24 cellular contexts compared by ENCODE assay signal in genomic region chr2:209875270-209875669, GRCh38.
"Had no signal": no experiment of that assay in that cellular context is flagged by ENCODE, and none has a peak within 500 bp of the region (broad histone marks: within the 10 kb centered on the region; RNA-seq: fewer than 3 reads in every experiment).

No MANE protein-coding gene starts in this region.

- H2AFZ ChIP-seq: neural progenitor cell, parathyroid adenoma had no signal

- H3K27ac ChIP-seq: colonic mucosa, esophagus squamous epithelium, lower lobe of right lung, neural progenitor cell, parathyroid adenoma, right lobe of liver, thyroid gland, vagina had no signal

- H3K9me3 ChIP-seq: colonic mucosa, esophagus squamous epithelium, lower lobe of right lung, right lobe of liver, thyroid gland, vagina had no signal

- H3K4me3 ChIP-seq: colonic mucosa, esophagus squamous epithelium, lower lobe of right lung, neural progenitor cell, right lobe of liver, thyroid gland, vagina had no signal

- H3K4me2 ChIP-seq: neural progenitor cell had no signal

- H3K79me2 ChIP-seq: parathyroid adenoma had no signal

- H3K27me3 ChIP-seq: colonic mucosa, esophagus squamous epithelium, neural progenitor cell, right lobe of liver, thyroid gland, vagina had no signal

- H3K4me1 ChIP-seq: colonic mucosa, esophagus squamous epithelium, lower lobe of right lung, parathyroid adenoma, right lobe of liver, thyroid gland, vagina had no signal

- ATAC-seq: left ventricle myocardium superior; lower lobe of right lung; naive thymus-derived CD4-positive, alpha-beta T cell; right lobe of liver; stimulated activated naive CD8-positive, alpha-beta T cell treated with anti-CD3 and anti-CD28 coated beads, Interleukin-15, amount 100 ng/mL, for 72 hours had no signal

- H3K36me3 ChIP-seq: colonic mucosa, esophagus squamous epithelium, lower lobe of right lung, neural progenitor cell, right lobe of liver, thyroid gland, vagina had no signal

- H3K9ac ChIP-seq: neural progenitor cell, parathyroid adenoma had no signal

- DNase-seq: colonic mucosa; effector CD8-positive, alpha-beta T cell; endodermal cell; erythroblast; esophagus squamous epithelium; hypothalamus; immature natural killer cell; islet precursor cell; left ventricle myocardium superior; lower lobe of right lung; naive thymus-derived CD4-positive, alpha-beta T cell; right lobe of liver; small intestine; stimulated activated CD4-positive, alpha-beta T cell treated with anti-CD3 and anti-CD28 coated beads, Interleukin-1b, Interleukin-23, amount 100 ng/mL, for 48 hours; stimulated activated CD4-positive, alpha-beta T cell treated with anti-CD3 and anti-CD28 coated beads, Interleukin-4, amount 100 ng/mL, for 1 hour; stimulated activated CD8-positive, alpha-beta memory T cell treated with anti-CD3 and anti-CD28 coated beads, Interleukin-4, amount 100 ng/mL, for 48 hours; stimulated activated naive CD4-positive, alpha-beta T cell; stimulated activated naive CD8-positive, alpha-beta T cell treated with anti-CD3 and anti-CD28 coated beads, Interleukin-15, amount 100 ng/mL, for 72 hours; thyroid gland; trophoblast cell had no signal

- FAIRE-seq: frontal cortex, small intestine had no signal
